Comparison of ENCODE assay signal across 10 cellular contexts in genomic region chr11:116078101-116078561, GRCh38.
A peak's percentile ranks its signal among the peaks of the same experiment; 100 is the strongest.
DNase-seq lines count a peak whose midpoint lies in the region; ATAC-seq and TF ChIP-seq lines count a peak whose summit lies in the region.
"Had no signal": no experiment of that assay in that cellular context is flagged by ENCODE, and none has a peak within 500 bp of the region (broad histone marks: within the 10 kb centered on the region; RNA-seq: fewer than 3 reads in every experiment).

No MANE protein-coding gene starts in this region.

- H3K27ac ChIP-seq in mesenchymal stem cell (ENCODE audit: low read length, poor library complexity, severe bottlenecking) = no peak overlapping the region
- no peak overlapping the region for H3K27ac ChIP-seq in CD4-positive, alpha-beta T cell (ENCODE audit: low read depth, low read length)

- no peak overlapping the region for H4K91ac ChIP-seq in mesenchymal stem cell (ENCODE audit: low read length)

- H2BK12ac ChIP-seq in mesenchymal stem cell (ENCODE audit: low read length in 2 of 2) = no peak overlapping the region

- no peak overlapping the region for H3K9ac ChIP-seq in mesenchymal stem cell (ENCODE audit: low read length)

- H3K9me3 ChIP-seq in mesenchymal stem cell (ENCODE audit: control insufficient read depth, low read length) (no peaks in the 10 kb centered on the region), HAP-1 (no peaks in the 10 kb centered on the region)
- no peaks in the 10 kb centered on the region for H3K9me3 ChIP-seq in CD4-positive, alpha-beta T cell (ENCODE audit: control insufficient read depth, low read length)

- H2BK15ac ChIP-seq in mesenchymal stem cell (ENCODE audit: low read depth, poor library complexity, severe bottlenecking) = no peak overlapping the region

- H3K27ac Mint-ChIP-seq in Calu3 (ENCODE audit: unreplicated experiment) = no peak overlapping the region
- no peak overlapping the region for H3K27ac Mint-ChIP-seq in CD4-positive, alpha-beta T cell
- H3K27ac Mint-ChIP-seq: activated naive CD8-positive, alpha-beta T cell treated with anti-CD3 and anti-CD28 coated beads, Interleukin-2, amount 50 U/mL, for 24 hours had no signal

- H3K36me3 Mint-ChIP-seq in Calu3 (ENCODE audit: insufficient read depth, unreplicated experiment) = no peaks in the 10 kb centered on the region
- H3K36me3 Mint-ChIP-seq in CD4-positive, alpha-beta T cell (ENCODE audit: low read depth) = no peaks in the 10 kb centered on the region

- no peak overlapping the region for H2AFZ ChIP-seq in mesenchymal stem cell (ENCODE audit: low read depth, low read length)

- peaks cover 22% of the 10 kb centered on the region for H3K9me3 Mint-ChIP-seq in Calu3 (ENCODE audit: low read depth, unreplicated experiment)
- peaks cover 4% of the 10 kb centered on the region for H3K9me3 Mint-ChIP-seq in CD4-positive, alpha-beta T cell

- peak; percentile 50 for TF ChIP-seq CTCF in LNCaP clone FGC (IDR thresholded peaks at IDR 0.05; ENCODE audit: control insufficient read depth, extremely low read depth, insufficient read depth)
- TF ChIP-seq CTCF in Calu3 (IDR thresholded peaks at IDR 0.05; ENCODE audit: unreplicated experiment) = no peak
- TF ChIP-seq CTCF in CD4-positive, alpha-beta T cell (IDR thresholded peaks at IDR 0.05) = no peak

- no peak overlapping the region for H2BK120ac ChIP-seq in mesenchymal stem cell (ENCODE audit: low read depth, low read length)

- H3K14ac ChIP-seq in mesenchymal stem cell (ENCODE audit: low read length in 2 of 2) = no peak overlapping the region

- ATAC-seq in CD4-positive, alpha-beta T cell (ENCODE audit: poor library complexity) = no peak
- ATAC-seq: activated naive CD8-positive, alpha-beta T cell treated with anti-CD3 and anti-CD28 coated beads, Interleukin-2, amount 50 U/mL, for 24 hours had no signal

- no TSS peak for BruUV-seq in Calu3 (replicated peaks; lab: Mats Ljungman, UMichigan)

- CTCF ChIA-PET in Calu3 (lab: Charles Lee) = no interaction called here
- CTCF ChIA-PET in CD4-positive, alpha-beta T cell (lab: Charles Lee) = no interaction called here

- in situ Hi-C loops in SK-MEL-5 (cut with HindIII; ENCODE audit: low pct_unique_long_range_greater_than_20kb, low sequenced_read_pairs) = no loop called here
- in situ Hi-C loops in HAP-1 (cut with MboI; ENCODE audit: low sequenced_read_pairs) = no loop called here

- H3K18ac ChIP-seq in mesenchymal stem cell (ENCODE audit: low read depth in 1 of 2, low read length in 2 of 2) = no peak overlapping the region

- no peak overlapping the region for H3K4ac ChIP-seq in mesenchymal stem cell (ENCODE audit: low read depth in 1 of 2, low read length in 2 of 2)

- intact Hi-C loops in Calu3 (cut with micrococcal nuclease; ENCODE audit: unreplicated experiment) = no loop called here
- intact Hi-C loops in CD4-positive, alpha-beta T cell (cut with DNase I, micrococcal nuclease) = no loop called here

- peaks cover 6% of the 10 kb centered on the region for H3K4me1 ChIP-seq in mesenchymal stem cell (ENCODE audit: control insufficient read depth, insufficient read depth, low read depth, low read length)
- H3K4me1 ChIP-seq in HAP-1 = no peaks in the 10 kb centered on the region

- H3K36me3 ChIP-seq in mesenchymal stem cell (ENCODE audit: control insufficient read depth in 1 of 2, insufficient read depth in 2 of 2, low read depth in 1 of 2, low read length in 2 of 2) (no peaks in the 10 kb centered on the region), HAP-1 (replicated peaks) (no peaks in the 10 kb centered on the region)

- no peak overlapping the region for H2BK5ac ChIP-seq in mesenchymal stem cell (ENCODE audit: low read depth, low read length, poor library complexity, severe bottlenecking)

- peak; percentile 61 for DNase-seq in ELF-1 (ENCODE audit: low read depth, low spot score)
- DNase-seq in LNCaP clone FGC (ENCODE audit: low read depth) = no peak
- DNase-seq in SK-MEL-5 (ENCODE audit: low read depth, low spot score) = peak; percentile 66
- peak; percentile 3 for DNase-seq in mesenchymal stem cell
- no peak for DNase-seq in Calu3
- no peak for DNase-seq in CD4-positive, alpha-beta T cell
- no peak for DNase-seq in HAP-1 (ENCODE audit: low spot score in 2 of 2)
- DNase-seq in dedifferentiated amniotic fluid mesenchymal stem cell (ENCODE audit: extremely low spot score) = no peak
- DNase-seq: activated naive CD8-positive, alpha-beta T cell treated with anti-CD3 and anti-CD28 coated beads, Interleukin-2, amount 50 U/mL, for 24 hours; HCEC 1CT had no signal

- no peaks in the 10 kb centered on the region for H3K4me1 Mint-ChIP-seq in Calu3 (ENCODE audit: low read depth, unreplicated experiment)
- H3K4me1 Mint-ChIP-seq in CD4-positive, alpha-beta T cell (ENCODE audit: low read depth) = no peaks in the 10 kb centered on the region
- H3K4me1 Mint-ChIP-seq: activated naive CD8-positive, alpha-beta T cell treated with anti-CD3 and anti-CD28 coated beads, Interleukin-2, amount 50 U/mL, for 24 hours had no signal

- H4K8ac ChIP-seq in mesenchymal stem cell (ENCODE audit: low read length) = no peak overlapping the region

- no peak overlapping the region for H3K4me2 ChIP-seq in mesenchymal stem cell (ENCODE audit: low read length, poor library complexity, severe bottlenecking)

- WGBS in mesenchymal stem cell = 16% methylated on average over 4 of the region's 5 CpGs

- H3K4me3 ChIP-seq in LNCaP clone FGC (ENCODE audit: low read depth, low read length) = no peak overlapping the region
- H3K4me3 ChIP-seq in mesenchymal stem cell (ENCODE audit: insufficient read depth in 1 of 2, low read depth in 1 of 2, low read length in 2 of 2) = no peak overlapping the region
- no peak overlapping the region for H3K4me3 ChIP-seq in HAP-1

- no peaks in the 10 kb centered on the region for H3K79me1 ChIP-seq in mesenchymal stem cell (replicated peaks; ENCODE audit: low read length, poor library complexity, severe bottlenecking)

- no peak overlapping the region for H2AK5ac ChIP-seq in mesenchymal stem cell (ENCODE audit: low read length, severe bottlenecking)

- H3K27me3 ChIP-seq in mesenchymal stem cell (ENCODE audit: control insufficient read depth in 1 of 2, insufficient read depth in 1 of 2, low read length in 2 of 2) (peaks cover 12 to 41% of the 10 kb centered on the region in 2 experiments), HAP-1 (ENCODE audit: low read depth) (no peaks in the 10 kb centered on the region)
- H3K27me3 ChIP-seq in CD4-positive, alpha-beta T cell (ENCODE audit: control insufficient read depth, insufficient read depth, low read length) = no peaks in the 10 kb centered on the region

- H3K23ac ChIP-seq in mesenchymal stem cell (ENCODE audit: low read length in 2 of 2) = no peak overlapping the region

- H3K4me3 Mint-ChIP-seq in Calu3 (ENCODE audit: low read depth, unreplicated experiment) = no peak overlapping the region
- no peak overlapping the region for H3K4me3 Mint-ChIP-seq in CD4-positive, alpha-beta T cell
- H3K4me3 Mint-ChIP-seq: activated naive CD8-positive, alpha-beta T cell treated with anti-CD3 and anti-CD28 coated beads, Interleukin-2, amount 50 U/mL, for 24 hours had no signal

- H3K27me3 Mint-ChIP-seq in Calu3 (ENCODE audit: unreplicated experiment) = no peaks in the 10 kb centered on the region
- peaks cover 14% of the 10 kb centered on the region for H3K27me3 Mint-ChIP-seq in CD4-positive, alpha-beta T cell

- POLR2A ChIA-PET in CD4-positive, alpha-beta T cell (lab: Charles Lee) = no interaction called here

Comparison
In these comparisons a context has a peak if more than half of its experiments do, and no peak if none do; other contexts are left out.
1. DNase-seq: peak in ELF-1 (single experiment), SK-MEL-5 (single experiment) and mesenchymal stem cell (single experiment); none in LNCaP clone FGC (single experiment), Calu3 (single experiment), CD4-positive, alpha-beta T cell (0 of 10), HAP-1 (0 of 2) and dedifferentiated amniotic fluid mesenchymal stem cell (single experiment).